21 cellular contexts compared by ENCODE assay signal in the genomic region with DNA sequence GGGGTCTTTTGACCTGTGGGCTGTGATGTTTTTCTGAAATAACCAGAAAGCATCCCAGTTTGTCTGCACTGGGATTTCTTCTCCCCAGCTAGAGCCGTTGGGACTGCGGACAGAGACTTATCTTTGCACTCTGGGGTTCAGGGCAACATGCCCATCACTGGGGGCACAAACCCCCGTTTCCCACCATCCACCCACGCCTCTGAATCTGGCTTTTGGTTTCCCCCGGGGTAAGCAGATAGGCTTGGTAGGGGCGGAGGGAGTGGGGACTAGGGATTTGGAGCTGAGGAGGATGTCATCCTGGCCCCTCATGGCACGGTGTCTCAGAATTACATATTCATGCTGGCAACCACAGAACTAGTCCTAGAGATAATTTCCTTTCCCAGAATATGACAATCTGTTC.
DNase-seq lines count a peak whose midpoint lies in the region; ATAC-seq and TF ChIP-seq lines count a peak whose summit lies in the region.
"Had no signal": no experiment of that assay in that cellular context is flagged by ENCODE, and none has a peak within 500 bp of the region (broad histone marks: within the 10 kb centered on the region; RNA-seq: fewer than 3 reads in every experiment).

No MANE protein-coding gene starts in this region.

- H3K9me3 Mint-ChIP-seq in stimulated activated effector memory CD8-positive, alpha-beta T cell treated with anti-CD3 and anti-CD28 coated beads, Interleukin-12 subunit alpha, Interleukin-12 subunit beta, amount 100 ng/mL, for 72 hours, result no peaks in the 10 kb centered on the region
- H3K9me3 Mint-ChIP-seq: CD4-positive, alpha-beta T cell had no signal

- no peak for ATAC-seq in stimulated activated effector memory CD8-positive, alpha-beta T cell treated with anti-CD3 and anti-CD28 coated beads, Interleukin-12 subunit alpha, Interleukin-12 subunit beta, amount 100 ng/mL, for 72 hours
- ATAC-seq in GM19023 (IDR thresholded peaks at IDR 0.05; ENCODE audit: unreplicated experiment), result no peak
- ATAC-seq in left colon, result no peak
- ATAC-seq: A549, GM12878 had no signal

- in situ Hi-C loops in GM13976 (cut with MboI; ENCODE audit: low sequenced_read_pairs, unreplicated experiment), result no loop called here

- H3K27ac Mint-ChIP-seq in stimulated activated effector memory CD8-positive, alpha-beta T cell treated with anti-CD3 and anti-CD28 coated beads, Interleukin-12 subunit alpha, Interleukin-12 subunit beta, amount 100 ng/mL, for 72 hours, result peak overlapping the region; percentile 48
- H3K27ac Mint-ChIP-seq: CD4-positive, alpha-beta T cell had no signal

- DNase-seq in activated CD8-positive, alpha-beta memory T cell treated with anti-CD3 and anti-CD28 coated beads, Interleukin-2, amount 50 U/mL, for 48 hours, result peak; percentile 25
- DNase-seq in activated CD8-positive, alpha-beta memory T cell treated with anti-CD3 and anti-CD28 coated beads, Interleukin-2, amount 50 U/mL, for 4 hours, result no peak
- DNase-seq in GM13976 (ENCODE audit: low spot score) (peak; percentile 10), ecto neural progenitor cell (ENCODE audit: low spot score) (peak; percentile 34), left colon (no peak)
- peak in 1 of 2 donors; percentile 13 for DNase-seq in stimulated activated effector memory CD8-positive, alpha-beta T cell treated with anti-CD3 and anti-CD28 coated beads, Interleukin-12 subunit alpha, Interleukin-12 subunit beta, amount 100 ng/mL, for 72 hours (ENCODE audit: low spot score in 2 of 2)
- DNase-seq: Caco-2; CD4-positive, alpha-beta T cell; DMS153; EL; GOT3; NCI-H1092 treated with DMSO at 0.1 percent for 48 hours; NCI-H146; NCI-H2029 treated with DMSO at 0.1 percent for 48 hours; NCI-H2171; NCI-H526 treated with DMSO at 0.1 percent for 48 hours; NK-92 treated with Interleukin-12 subunit alpha and Interleukin-12 subunit beta, amount 100 ng/mL, for 24 hours; Peyer's patch had no signal

- no peak overlapping the region for H3K4me3 Mint-ChIP-seq in stimulated activated effector memory CD8-positive, alpha-beta T cell treated with anti-CD3 and anti-CD28 coated beads, Interleukin-12 subunit alpha, Interleukin-12 subunit beta, amount 100 ng/mL, for 72 hours
- H3K4me3 Mint-ChIP-seq: CD4-positive, alpha-beta T cell had no signal

- H3K36me3 Mint-ChIP-seq in stimulated activated effector memory CD8-positive, alpha-beta T cell treated with anti-CD3 and anti-CD28 coated beads, Interleukin-12 subunit alpha, Interleukin-12 subunit beta, amount 100 ng/mL, for 72 hours, result peaks cover 19% of the 10 kb centered on the region

- H3K4me1 Mint-ChIP-seq in stimulated activated effector memory CD8-positive, alpha-beta T cell treated with anti-CD3 and anti-CD28 coated beads, Interleukin-12 subunit alpha, Interleukin-12 subunit beta, amount 100 ng/mL, for 72 hours, result peaks cover 25% of the 10 kb centered on the region

- intact Hi-C loops in left colon (cut with DNase I, micrococcal nuclease), result loop anchor here in 1 of 2 donors (10.0 kb wide), 1 partner anchor 432 kb away; no protein-coding TSS in a partner anchor

- TF ChIP-seq CTCF in GM13976 (IDR thresholded peaks at IDR 0.05; ENCODE audit: borderline replicate concordance, control extremely low read depth, extremely low read depth, insufficient read depth, missing control alignments), result no peak

Comparison
In these comparisons a context has a peak if more than half of its experiments do, and no peak if none do; other contexts are left out.
1. DNase-seq: peak in activated CD8-positive, alpha-beta memory T cell treated with anti-CD3 and anti-CD28 coated beads, Interleukin-2, amount 50 U/mL, for 48 hours (single experiment), GM13976 (single experiment) and ecto neural progenitor cell (single experiment); none in activated CD8-positive, alpha-beta memory T cell treated with anti-CD3 and anti-CD28 coated beads, Interleukin-2, amount 50 U/mL, for 4 hours (single experiment) and left colon (0 of 2).